ENCODE assay signal across 20 cellular contexts in genomic region chr18:51397347-51397962, GRCh38.
DNase-seq lines count a peak whose midpoint lies in the region; ATAC-seq and TF ChIP-seq lines count a peak whose summit lies in the region.
"Had no signal": no experiment of that assay in that cellular context is flagged by ENCODE, and none has a peak within 500 bp of the region (broad histone marks: within the 10 kb centered on the region; RNA-seq: fewer than 3 reads in every experiment).

No MANE protein-coding gene starts in this region.

- no peaks in the 10 kb centered on the region for H4K20me1 ChIP-seq in smooth muscle cell (ENCODE audit: low read depth)

- TF ChIP-seq CTCF in smooth muscle cell (IDR thresholded peaks at IDR 0.05; ENCODE audit: borderline replicate concordance, insufficient read depth, poor library complexity, severe bottlenecking) = no peak

- 96% methylated on average over 4 of the region's 4 CpGs for WGBS in smooth muscle cell (ENCODE audit: low lambda C conversion rate)

- H3K27ac ChIP-seq in angular gyrus (ENCODE audit: low read depth, low read length) (peak overlapping the region; percentile 89), layer of hippocampus (ENCODE audit: low read depth, low read length) (peak overlapping the region; percentile 82), smooth muscle cell (ENCODE audit: low read depth) (no peak overlapping the region)
- H3K27ac ChIP-seq: RWPE1 had no signal

- DNase-seq in Ammon's horn (ENCODE audit: low spot score) = peak; percentile 55
- no peak for DNase-seq in smooth muscle cell (lab: John Stamatoyannopoulos, UW; ENCODE audit: unreplicated experiment)
- DNase-seq in retina = no peak
- no peak for DNase-seq in DMS79 (lab: John Stamatoyannopoulos, UW)
- DNase-seq: 8988T; Calu3; CD8-positive, alpha-beta T cell; GDM1; NCI-H1092; NCI-H1436 treated with DMSO at 0.1 percent for 48 hours; NCI-H1930; NCI-H510A treated with DMSO at 0.1 percent for 48 hours; NCI-H748 treated with DMSO at 0.1 percent for 48 hours; NK-92 treated with Interleukin-12 subunit alpha and Interleukin-12 subunit beta, amount 100 ng/mL, for 24 hours; SIG-M5; SK-N-SH had no signal

- no peak for ATAC-seq in HG03469 (IDR thresholded peaks at IDR 0.05; ENCODE audit: unreplicated experiment)
- ATAC-seq: CD8-positive, alpha-beta T cell had no signal

- no peaks in the 10 kb centered on the region for H3K79me2 ChIP-seq in smooth muscle cell (ENCODE audit: low read depth)

- peaks cover 25% of the 10 kb centered on the region for H3F3A ChIP-seq in smooth muscle cell (ENCODE audit: low read depth)

- H3K27me3 ChIP-seq in layer of hippocampus (ENCODE audit: control insufficient read depth, insufficient read depth, low read length) (no peaks in the 10 kb centered on the region), smooth muscle cell (ENCODE audit: low read depth) (no peaks in the 10 kb centered on the region)

- H3K4me2 ChIP-seq in smooth muscle cell = peak overlapping the region; percentile 8
- H3K4me2 ChIP-seq: SK-N-SH had no signal

- no peak overlapping the region for H3K9ac ChIP-seq in smooth muscle cell (ENCODE audit: low read depth)
- H3K9ac ChIP-seq: SK-N-SH had no signal

- H2AFZ ChIP-seq in smooth muscle cell (ENCODE audit: low read depth) = peak overlapping the region; percentile 55

- no peaks in the 10 kb centered on the region for H3K9me3 ChIP-seq in smooth muscle cell (replicated peaks; ENCODE audit: low read depth)
- H3K9me3 ChIP-seq: SK-N-SH had no signal

- H3K36me3 ChIP-seq in smooth muscle cell (ENCODE audit: low read depth) = no peaks in the 10 kb centered on the region

- no peak overlapping the region for H3K4me3 ChIP-seq in smooth muscle cell

- H3K4me1 ChIP-seq in smooth muscle cell (ENCODE audit: low read depth) = peaks cover 17% of the 10 kb centered on the region
